In the genomic region with DNA sequence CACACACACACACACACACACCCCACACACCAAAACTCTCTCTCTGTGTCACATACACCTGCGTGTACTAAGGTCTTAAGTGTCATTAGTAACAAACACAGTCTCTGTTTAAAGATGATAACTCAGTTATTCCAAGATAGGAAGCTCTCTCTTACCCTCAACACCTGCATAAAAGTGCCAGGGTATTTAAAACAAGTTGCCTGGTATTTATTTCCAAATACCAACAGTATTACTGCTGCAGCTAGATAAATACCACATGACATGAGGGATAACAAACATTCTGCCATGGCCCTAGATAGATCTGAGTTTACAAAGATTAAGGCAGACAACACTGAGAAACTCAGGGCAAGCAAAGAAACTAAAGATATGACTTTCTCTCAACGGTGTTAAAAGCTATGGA, we compare ENCODE assay signal across 1 cellular context.
TF ChIP-seq lines count a peak whose summit lies in the region.

No MANE protein-coding gene starts in this region.

TF ChIP-seq in IMR-90, 13 proteins besides CTCF, POLR2A, EP300 and RAD21 (continued from another document):
- TF ChIP-seq, protein P1, sequence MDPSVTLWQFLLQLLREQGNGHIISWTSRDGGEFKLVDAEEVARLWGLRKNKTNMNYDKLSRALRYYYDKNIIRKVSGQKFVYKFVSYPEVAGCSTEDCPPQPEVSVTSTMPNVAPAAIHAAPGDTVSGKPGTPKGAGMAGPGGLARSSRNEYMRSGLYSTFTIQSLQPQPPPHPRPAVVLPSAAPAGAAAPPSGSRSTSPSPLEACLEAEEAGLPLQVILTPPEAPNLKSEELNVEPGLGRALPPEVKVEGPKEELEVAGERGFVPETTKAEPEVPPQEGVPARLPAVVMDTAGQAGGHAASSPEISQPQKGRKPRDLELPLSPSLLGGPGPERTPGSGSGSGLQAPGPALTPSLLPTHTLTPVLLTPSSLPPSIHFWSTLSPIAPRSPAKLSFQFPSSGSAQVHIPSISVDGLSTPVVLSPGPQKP (IDR thresholded peaks at IDR 0.05; ENCODE audit: borderline replicate concordance, low read depth, low read length) = no peak
- TF ChIP-seq SMC3 (IDR thresholded peaks at IDR 0.05; ENCODE audit: low read depth, low read length) (no peak), CHD1 (IDR thresholded peaks at IDR 0.05; ENCODE audit: low read depth, low read length) (no peak), RCOR1 (IDR thresholded peaks at IDR 0.05; ENCODE audit: insufficient replicate concordance, low read length) (no peak), MXI1 (IDR thresholded peaks at IDR 0.05; ENCODE audit: borderline replicate concordance, low read depth, low read length) (no peak), RFX5 (IDR thresholded peaks at IDR 0.05; ENCODE audit: low read depth, low read length) (no peak), MAZ (IDR thresholded peaks at IDR 0.05; ENCODE audit: borderline replicate concordance, low read depth, low read length) (no peak), CEBPB (IDR thresholded peaks at IDR 0.05; ENCODE audit: low read depth, low read length) (no peak), BHLHE40 (IDR thresholded peaks at IDR 0.05; ENCODE audit: low read depth, low read length) (no peak), USF2 (IDR thresholded peaks at IDR 0.05; ENCODE audit: low read depth, low read length) (no peak)
